In the genomic region with DNA sequence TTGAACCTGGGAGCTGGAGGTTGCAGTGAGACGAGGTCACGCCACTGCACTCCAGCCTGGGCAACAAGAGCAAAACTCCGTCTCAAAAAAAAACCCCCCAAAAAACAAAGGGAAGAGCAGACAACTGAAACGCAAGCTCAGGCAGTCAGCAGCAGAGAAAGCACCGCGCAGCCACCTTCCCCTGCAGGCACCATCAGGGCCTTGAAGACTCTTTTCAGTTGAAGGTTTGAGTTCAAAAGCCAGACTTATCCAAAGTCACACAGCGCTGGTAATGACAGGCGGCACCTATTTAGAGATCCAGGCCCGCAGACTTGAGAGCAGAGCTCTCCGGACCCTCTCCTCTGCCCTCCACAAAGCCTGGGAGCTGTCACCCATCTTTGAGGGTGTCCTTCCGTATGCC, we compare ENCODE assay signal across 25 cellular contexts. TPM values are rescaled to one million over a fixed set of nuclear protein-coding genes. Genes with fewer than 3 reads are reported as not detected.
DNase-seq lines count a peak whose midpoint lies in the region; ATAC-seq, FAIRE-seq and TF ChIP-seq lines count a peak whose summit lies in the region.
"Had no signal": no experiment of that assay in that cellular context is flagged by ENCODE, and none has a peak within 500 bp of the region (broad histone marks: within the 10 kb centered on the region; RNA-seq: fewer than 3 reads in every experiment).

No MANE protein-coding gene starts in this region.

- ATAC-seq in K562: no peak
- no peak for ATAC-seq in GM18519 (IDR thresholded peaks at IDR 0.05; ENCODE audit: low FRiP score, unreplicated experiment)
- ATAC-seq: CD8-positive, alpha-beta T cell; HCT116; HepG2 had no signal

- peaks cover 76% of the 10 kb centered on the region for H3K4me1 ChIP-seq in left ventricle myocardium inferior
- peaks cover 8 to 20% of the 10 kb centered on the region in 2 experiments for H3K4me1 ChIP-seq in K562 (replicated peaks in 1 of 2; ENCODE audit: control insufficient read depth in 2 of 2, insufficient read depth in 2 of 2, low read length in 2 of 2)
- no peaks in the 10 kb centered on the region for H3K4me1 ChIP-seq in prostate gland (replicated peaks)
- peaks cover 0 to 2% of the 10 kb centered on the region in 2 donors for H3K4me1 ChIP-seq in small intestine (ENCODE audit: control insufficient read depth in 2 of 2, insufficient read depth in 1 of 2, low read depth in 1 of 2, low read length in 1 of 2)

- no peak for TF ChIP-seq CTCF in left ventricle myocardium inferior (IDR thresholded peaks at IDR 0.05; ENCODE audit: borderline replicate concordance)
- TF ChIP-seq CTCF in K562 (IDR thresholded peaks at IDR 0.05 in 2 of 3, conservative IDR thresholded peaks at IDR 0.05 in 1 of 3; ENCODE audit: insufficient read depth in 2 of 3, low read depth in 1 of 3, low read length in 3 of 3): no peak
- no peak for TF ChIP-seq CTCF in nephron (IDR thresholded peaks at IDR 0.05; ENCODE audit: unreplicated experiment in 3 of 3)
- TF ChIP-seq CTCF in prostate gland (IDR thresholded peaks at IDR 0.05): no peak

- no peaks in the 10 kb centered on the region for H3K27me3 Mint-ChIP-seq in nephron (ENCODE audit: low read depth)

- POLR2A ChIA-PET in K562 (lab: Yijun Ruan, JAX): interaction anchor here (0.5 to 3.2 kb wide), 5 partner anchors 11 to 108 kb away, joined by 3 to 10 read pairs (median 3); partner anchors contain the start of genes POLR2A and ZBTB4

- no peak for TF ChIP-seq POLR2A in K562 (conservative IDR thresholded peaks at IDR 0.05)
- TF ChIP-seq POLR2A in prostate gland (IDR thresholded peaks at IDR 0.05): no peak

- H3K27ac Mint-ChIP-seq in nephron: peak overlapping the region in 2 of 3 experiments; percentile 27 to 48
- H3K27ac Mint-ChIP-seq: CD8-positive, alpha-beta T cell had no signal

- peaks cover 20% of the 10 kb centered on the region for H3K36me3 Mint-ChIP-seq in nephron (ENCODE audit: low read depth)

- peaks cover 28% of the 10 kb centered on the region for H3K36me3 ChIP-seq in left ventricle myocardium inferior
- peaks cover 22% of the 10 kb centered on the region; the same call in 1 of the 3 replicates for H3K36me3 ChIP-seq in K562 (ENCODE audit: control insufficient read depth, insufficient read depth, low read length)
- H3K36me3 ChIP-seq in prostate gland: peaks cover 4 to 5% of the 10 kb centered on the region in 2 donors
- peaks cover 0 to 7% of the 10 kb centered on the region in 2 donors for H3K36me3 ChIP-seq in small intestine (ENCODE audit: control insufficient read depth in 2 of 2, insufficient read depth in 2 of 2, low read length in 2 of 2)

- H2AFZ ChIP-seq in K562 (ENCODE audit: low read depth, low read length): no peak overlapping the region

- peak overlapping the region in 1 of 2 experiments; percentile 35; a peak in 1 of 4 replicates for H3K9ac ChIP-seq in K562 (ENCODE audit: insufficient read depth in 1 of 2, low read depth in 2 of 2, low read length in 2 of 2)

- no peak overlapping the region for H3K4me2 ChIP-seq in K562 (ENCODE audit: insufficient read depth, low read length)

- in situ Hi-C loops in K562 (cut with MboI): no loop called here

- no peaks in the 10 kb centered on the region for H4K20me1 ChIP-seq in K562 (replicated peaks; ENCODE audit: control insufficient read depth, insufficient read depth, low read length)

- BruUV-seq in K562 (replicated peaks; lab: Mats Ljungman, UMichigan): no TSS peak

- FAIRE-seq in K562 (lab: Jason Lieb, UNC) (no peak), small intestine (lab: Jason Lieb, UNC) (no peak)
- FAIRE-seq: GM12892, HepG2 had no signal

- H3K27ac ChIP-seq in left ventricle myocardium inferior (replicated peaks): peak overlapping the region; percentile 85
- no peak overlapping the region for H3K27ac ChIP-seq in K562 (ENCODE audit: extremely low read depth, low read depth, low read length)
- H3K27ac ChIP-seq in prostate gland: peak overlapping the region in 1 of 2 donors; percentile 33
- H3K27ac ChIP-seq in small intestine (ENCODE audit: low read depth in 1 of 2, low read length in 1 of 2): no peak overlapping the region

- no peak for TF ChIP-seq EP300 in K562 (IDR thresholded peaks at IDR 0.05; ENCODE audit: low read length)

- H3K4me3 ChIP-seq in left ventricle myocardium inferior (no peak overlapping the region), K562 (no peak overlapping the region), prostate gland (no peak overlapping the region), small intestine (ENCODE audit: low read depth in 1 of 2, low read length in 2 of 2) (no peak overlapping the region)
- H3K4me3 ChIP-seq: BLaER1 treated with 17β-estradiol and CSF1 and Interleukin-3, amounts not matched to agents 10 nM and 100 nM had no signal

- H3K27me3 ChIP-seq in left ventricle myocardium inferior (ENCODE audit: low read depth) (no peaks in the 10 kb centered on the region), K562 (ENCODE audit: control insufficient read depth in 2 of 2, insufficient read depth in 2 of 2, low read length in 2 of 2) (no peaks in the 10 kb centered on the region), prostate gland (replicated peaks; ENCODE audit: insufficient read depth) (no peaks in the 10 kb centered on the region), small intestine (ENCODE audit: control insufficient read depth in 2 of 2, insufficient read depth in 2 of 2, low read length in 2 of 2) (no peaks in the 10 kb centered on the region)
- H3K27me3 ChIP-seq: BLaER1 treated with 17β-estradiol and CSF1 and Interleukin-3, amounts not matched to agents 10 nM and 100 nM had no signal

- no peaks in the 10 kb centered on the region for H3K9me3 Mint-ChIP-seq in nephron
- H3K9me3 Mint-ChIP-seq: CD8-positive, alpha-beta T cell had no signal

- peaks cover 9% of the 10 kb centered on the region for H3K4me1 Mint-ChIP-seq in nephron

- DNase-seq in left ventricle myocardium inferior (no peak), cardiac septum (ENCODE audit: low spot score) (no peak), K562 (ENCODE audit: extremely low read depth in 1 of 4, low spot score in 3 of 4) (no peak), ureter (ENCODE audit: low spot score) (peak; percentile 34), prostate gland (ENCODE audit: low spot score) (no peak), small intestine (no peak)
- DNase-seq: Calu3; CD8-positive, alpha-beta T cell; DMS53; EL; GOT3; KG1; NCI-H1105 treated with DMSO at 0.1 percent for 48 hours; NCI-H1694; NCI-H2081 treated with DMSO at 0.1 percent for 48 hours; NCI-H510A; NCI-H82; RPMI8226 had no signal

- H3K9me3 ChIP-seq in left ventricle myocardium inferior (replicated peaks): no peaks in the 10 kb centered on the region
- H3K9me3 ChIP-seq in K562 (replicated peaks; ENCODE audit: control insufficient read depth, insufficient read depth, low read depth, low read length): no peaks in the 10 kb centered on the region
- H3K9me3 ChIP-seq in prostate gland: no peaks in the 10 kb centered on the region
- H3K9me3 ChIP-seq in small intestine (ENCODE audit: control insufficient read depth, low read depth): no peaks in the 10 kb centered on the region
- H3K9me3 ChIP-seq: BLaER1 treated with 17β-estradiol and CSF1 and Interleukin-3, amounts not matched to agents 10 nM and 100 nM had no signal

- no peaks in the 10 kb centered on the region for H3K9me1 ChIP-seq in K562 (ENCODE audit: control insufficient read depth, insufficient read depth, low read length)

- no peak for TF ChIP-seq RAD21 in K562 (CRISPR knock-in tag; conservative IDR thresholded peaks at IDR 0.05 in 1 of 2, IDR thresholded peaks at IDR 0.05 in 1 of 2)

- intact Hi-C loops in left ventricle myocardium inferior (cut with micrococcal nuclease): no loop called here
- intact Hi-C loops in cardiac septum (cut with DNase I): no loop called here
- intact Hi-C loops in K562 (cut with micrococcal nuclease): no loop called here
- intact Hi-C loops in prostate gland (cut with DNase I): no loop called here

- WGBS in K562 (ENCODE audit: insufficient coverage, low coverage, missing lambda C conversion rate): 91% methylated on average over 7 of the region's 11 CpGs
- WGBS in prostate gland: 92% methylated on average over 11 of the region's 11 CpGs
- 93 to 96% (median 95%) methylated on average over 11 of the region's 11 CpGs for WGBS in small intestine, 3 donors

- H3K4me3 Mint-ChIP-seq in nephron: no peak overlapping the region
- H3K4me3 Mint-ChIP-seq: CD8-positive, alpha-beta T cell had no signal

- CTCF ChIA-PET in K562 (lab: Yijun Ruan, JAX; ENCODE audit: low intra/inter-chr PET ratio): no interaction called here

- H3K79me2 ChIP-seq in K562 (ENCODE audit: control insufficient read depth, insufficient read depth, low read length): peaks cover 27% of the 10 kb centered on the region

RNA-seq across cellular contexts. Expression of gene ZBTB4, which starts 11.1 kb away (rescaled TPM):
- total RNA-seq in left ventricle myocardium inferior (63.4 TPM), cardiac septum (69.4 TPM), K562 (2014; rRNA removed) (3.3 and 5.0 TPM in 2 replicates), K562 (2014; rRNA removed; fragmentation: Illumina TruSeq; extraction: Trizol) (2.5 and 2.7 TPM in 2 replicates), K562 (2015; rRNA removed; fragmentation: Illumina TruSeq; extraction: Trizol) (4.0 and 4.2 TPM in 2 replicates), K562 (2021) (6.7 and 6.9 TPM in 2 replicates), ureter (65.5 TPM), prostate gland (10 to 100 TPM; 60.5 to 69.4 TPM)
- total RNA-seq in K562 (2011; cell fraction: chromatin; rRNA removed; ENCODE audit: low replicate concordance): 8.1 and 15.0 TPM in 2 replicates
- 9.2 and 9.7 TPM in 2 replicates for total RNA-seq in K562 (2011; cell fraction: nucleolus; rRNA removed)
- 10.6 and 12.8 TPM in 2 replicates for total RNA-seq in K562 (2011; cell fraction: nucleoplasm; rRNA removed)
- polyA plus RNA-seq in K562 (2011; rRNA removed) (2.5 and 2.7 TPM in 2 replicates), K562 (2014; fragmentation: Illumina TruSeq; extraction: Trizol) (4.5 and 4.9 TPM in 2 replicates), K562 (2014; fragmentation: Nextera tagmentation; extraction: Ambion mirVana) (1 to 10 TPM in 1 of 2 experiments, under 1 TPM in 1; 0.92 to 1.1 TPM), K562 (2014; rRNA removed) (4.0 and 4.7 TPM in 2 replicates), small intestine (10 to 100 TPM in 1 of 3 donors, 1 to 10 TPM in 2; 7.6 to 15.9 (median 8.9) TPM)
- 2.8 TPM in 2 replicates for polyA plus RNA-seq in K562 (2011; cell fraction: cytosol; rRNA removed)
- 9.9 and 13.7 TPM in 2 replicates for polyA plus RNA-seq in K562 (2011; cell fraction: nucleus; rRNA removed)
- 3.8 and 4.1 TPM in 2 replicates for polyA plus RNA-seq in K562 (2012)
- 3.3 and 3.5 TPM in 2 replicates for polyA minus RNA-seq in K562 (2011; rRNA and poly(A)+ RNA removed)
- polyA minus RNA-seq in K562 (2011; cell fraction: cytosol; rRNA and poly(A)+ RNA removed): 2.0 and 2.7 TPM in 2 replicates
- polyA minus RNA-seq in K562 (2011; cell fraction: nucleus; rRNA and poly(A)+ RNA removed): 4.6 and 6.0 TPM in 2 replicates

RNA-seq across cellular contexts. Expression of gene SLC35G6, which starts 13.0 kb away (rescaled TPM):
- not detected for total RNA-seq in left ventricle myocardium inferior
- total RNA-seq in cardiac septum: not detected
- total RNA-seq in K562 (2011; cell fraction: chromatin; rRNA removed; ENCODE audit: low replicate concordance): not detected in 2 replicates
- total RNA-seq in K562 (2011; cell fraction: nucleolus; rRNA removed): not detected in 2 replicates
- not detected in 2 replicates for total RNA-seq in K562 (2011; cell fraction: nucleoplasm; rRNA removed)
- total RNA-seq in K562 (2014; rRNA removed): not detected in 2 replicates
- not detected in 2 replicates for total RNA-seq in K562 (2014; rRNA removed; fragmentation: Illumina TruSeq; extraction: Trizol)
- not detected in 2 replicates for total RNA-seq in K562 (2015; rRNA removed; fragmentation: Illumina TruSeq; extraction: Trizol)
- not detected in 2 replicates for total RNA-seq in K562 (2021)
- not detected in 2 replicates for polyA plus RNA-seq in K562 (2011; rRNA removed)
- not detected in 2 replicates for polyA plus RNA-seq in K562 (2011; cell fraction: cytosol; rRNA removed)
- polyA plus RNA-seq in K562 (2011; cell fraction: nucleus; rRNA removed): not detected in 2 replicates
- polyA plus RNA-seq in K562 (2012): 0.14 TPM in 1 of 2 replicates, not detected in the other
- not detected in 2 replicates for polyA plus RNA-seq in K562 (2014; fragmentation: Illumina TruSeq; extraction: Trizol)
- polyA plus RNA-seq in K562 (2014; fragmentation: Nextera tagmentation; extraction: Ambion mirVana): not detected
- not detected in 2 replicates for polyA plus RNA-seq in K562 (2014; rRNA removed)
- not detected in 2 replicates for polyA minus RNA-seq in K562 (2011; rRNA and poly(A)+ RNA removed)
- not detected in 2 replicates for polyA minus RNA-seq in K562 (2011; cell fraction: cytosol; rRNA and poly(A)+ RNA removed)
- polyA minus RNA-seq in K562 (2011; cell fraction: nucleus; rRNA and poly(A)+ RNA removed): not detected in 2 replicates
- total RNA-seq in ureter: not detected
- total RNA-seq in prostate gland: not detected
- not detected for polyA plus RNA-seq in small intestine
- total RNA-seq: A673; Calu3; CD8-positive, alpha-beta T cell had no signal
- polyA plus RNA-seq: HepG2 had no signal

RNA-seq across cellular contexts. Expression of gene POLR2A, which starts 15.9 kb away (rescaled TPM):
- total RNA-seq in left ventricle myocardium inferior: 38.7 TPM
- 56.4 TPM for total RNA-seq in cardiac septum
- total RNA-seq in K562 (2011; cell fraction: chromatin; rRNA removed; ENCODE audit: low replicate concordance): 324 and 608 TPM in 2 replicates
- total RNA-seq in K562 (2011; cell fraction: nucleolus; rRNA removed): 252 and 283 TPM in 2 replicates
- 236 and 241 TPM in 2 replicates for total RNA-seq in K562 (2011; cell fraction: nucleoplasm; rRNA removed)
- 31.7 and 32.1 TPM in 2 replicates for total RNA-seq in K562 (2014; rRNA removed)
- 9.0 and 12.4 TPM in 2 replicates for total RNA-seq in K562 (2014; rRNA removed; fragmentation: Illumina TruSeq; extraction: Trizol)
- 9.6 and 15.4 TPM in 2 replicates for total RNA-seq in K562 (2015; rRNA removed; fragmentation: Illumina TruSeq; extraction: Trizol)
- total RNA-seq in K562 (2021): 97.6 and 109 TPM in 2 replicates
- polyA plus RNA-seq in K562 (2011; rRNA removed): 8.7 and 13.6 TPM in 2 replicates
- polyA plus RNA-seq in K562 (2011; cell fraction: cytosol; rRNA removed): 10.8 and 13.4 TPM in 2 replicates
- polyA plus RNA-seq in K562 (2011; cell fraction: nucleus; rRNA removed): 56.5 and 68.4 TPM in 2 replicates
- polyA plus RNA-seq in K562 (2012): 46.0 and 58.3 TPM in 2 replicates
- polyA plus RNA-seq in K562 (2014; fragmentation: Illumina TruSeq; extraction: Trizol): 52.5 and 55.6 TPM in 2 replicates
- polyA plus RNA-seq in K562 (2014; fragmentation: Nextera tagmentation; extraction: Ambion mirVana): 1 to 10 TPM; 1.3 to 1.5 TPM
- polyA plus RNA-seq in K562 (2014; rRNA removed): 20.9 and 23.9 TPM in 2 replicates
- 63.4 and 72.9 TPM in 2 replicates for polyA minus RNA-seq in K562 (2011; rRNA and poly(A)+ RNA removed)
- 117 and 140 TPM in 2 replicates for polyA minus RNA-seq in K562 (2011; cell fraction: cytosol; rRNA and poly(A)+ RNA removed)
- 66.5 and 98.3 TPM in 2 replicates for polyA minus RNA-seq in K562 (2011; cell fraction: nucleus; rRNA and poly(A)+ RNA removed)
- total RNA-seq in ureter: 151 TPM
- total RNA-seq in prostate gland: 100 to 1,000 TPM in 1 of 2 donors, 10 to 100 TPM in 1; 79.7 to 217 TPM
- 10 to 100 TPM in 2 of 3 donors, 1 to 10 TPM in 1; 10.0 to 28.7 (median 13.0) TPM for polyA plus RNA-seq in small intestine

RNA-seq across cellular contexts. Expression of gene CHRNB1, which starts 23.4 kb away (rescaled TPM):
- total RNA-seq in left ventricle myocardium inferior (8.7 TPM), cardiac septum (9.9 TPM), K562 (2014; rRNA removed) (4.7 and 5.0 TPM in 2 replicates), K562 (2014; rRNA removed; fragmentation: Illumina TruSeq; extraction: Trizol) (4.8 and 5.1 TPM in 2 replicates), K562 (2015; rRNA removed; fragmentation: Illumina TruSeq; extraction: Trizol) (6.3 and 6.6 TPM in 2 replicates), K562 (2021) (4.5 and 4.9 TPM in 2 replicates), ureter (6.8 TPM), prostate gland (10 to 100 TPM in 1 of 2 donors, 1 to 10 TPM in 1; 6.9 to 10.4 TPM)
- total RNA-seq in K562 (2011; cell fraction: chromatin; rRNA removed; ENCODE audit: low replicate concordance): 8.4 and 14.2 TPM in 2 replicates
- 9.3 and 9.7 TPM in 2 replicates for total RNA-seq in K562 (2011; cell fraction: nucleolus; rRNA removed)
- 10.6 and 13.7 TPM in 2 replicates for total RNA-seq in K562 (2011; cell fraction: nucleoplasm; rRNA removed)
- polyA plus RNA-seq in K562 (2011; rRNA removed) (7.5 and 7.6 TPM in 2 replicates), K562 (2014; fragmentation: Illumina TruSeq; extraction: Trizol) (11.5 and 12.3 TPM in 2 replicates), K562 (2014; fragmentation: Nextera tagmentation; extraction: Ambion mirVana) (10 to 100 TPM in 1 of 2 experiments, 1 to 10 TPM in 1; 8.2 to 11.3 TPM), K562 (2014; rRNA removed) (6.8 and 7.9 TPM in 2 replicates), small intestine (10 to 100 TPM in 2 of 3 donors, 1 to 10 TPM in 1; 8.4 to 11.9 (median 10.5) TPM)
- polyA plus RNA-seq in K562 (2011; cell fraction: cytosol; rRNA removed): 12.9 and 14.1 TPM in 2 replicates
- polyA plus RNA-seq in K562 (2011; cell fraction: nucleus; rRNA removed): 5.5 and 7.4 TPM in 2 replicates
- polyA plus RNA-seq in K562 (2012): 10.8 and 11.7 TPM in 2 replicates
- polyA minus RNA-seq in K562 (2011; rRNA and poly(A)+ RNA removed): 3.7 and 4.7 TPM in 2 replicates
- 2.6 and 2.8 TPM in 2 replicates for polyA minus RNA-seq in K562 (2011; cell fraction: cytosol; rRNA and poly(A)+ RNA removed)
- 2.2 and 3.1 TPM in 2 replicates for polyA minus RNA-seq in K562 (2011; cell fraction: nucleus; rRNA and poly(A)+ RNA removed)

RNA-seq across cellular contexts. Expression of gene FGF11, which starts 29.0 kb away (rescaled TPM):
- 6.5 TPM for total RNA-seq in left ventricle myocardium inferior
- 3.9 TPM for total RNA-seq in cardiac septum
- 5.6 and 12.1 TPM in 2 replicates for total RNA-seq in K562 (2011; cell fraction: chromatin; rRNA removed; ENCODE audit: low replicate concordance)
- total RNA-seq in K562 (2011; cell fraction: nucleolus; rRNA removed): 6.7 and 7.5 TPM in 2 replicates
- 7.7 and 14.8 TPM in 2 replicates for total RNA-seq in K562 (2011; cell fraction: nucleoplasm; rRNA removed)
- total RNA-seq in K562 (2014; rRNA removed): 3.0 and 3.5 TPM in 2 replicates
- total RNA-seq in K562 (2014; rRNA removed; fragmentation: Illumina TruSeq; extraction: Trizol): 2.7 and 3.2 TPM in 2 replicates
- total RNA-seq in K562 (2015; rRNA removed; fragmentation: Illumina TruSeq; extraction: Trizol): 2.2 and 3.3 TPM in 2 replicates
- 4.4 and 5.8 TPM in 2 replicates for total RNA-seq in K562 (2021)
- polyA plus RNA-seq in K562 (2011; rRNA removed): 4.7 and 10.4 TPM in 2 replicates
- polyA plus RNA-seq in K562 (2011; cell fraction: cytosol; rRNA removed): 5.5 and 8.1 TPM in 2 replicates
- polyA plus RNA-seq in K562 (2011; cell fraction: nucleus; rRNA removed): 23.3 and 26.0 TPM in 2 replicates
- polyA plus RNA-seq in K562 (2012): 6.5 and 7.3 TPM in 2 replicates
- polyA plus RNA-seq in K562 (2014; fragmentation: Illumina TruSeq; extraction: Trizol): 6.1 and 7.5 TPM in 2 replicates
- 1 to 10 TPM; 1.2 to 1.4 TPM for polyA plus RNA-seq in K562 (2014; fragmentation: Nextera tagmentation; extraction: Ambion mirVana)
- polyA plus RNA-seq in K562 (2014; rRNA removed): 3.2 and 3.4 TPM in 2 replicates
- 2.2 and 3.4 TPM in 2 replicates for polyA minus RNA-seq in K562 (2011; rRNA and poly(A)+ RNA removed)
- polyA minus RNA-seq in K562 (2011; cell fraction: cytosol; rRNA and poly(A)+ RNA removed): 1.9 and 3.9 TPM in 2 replicates
- 2.7 and 5.2 TPM in 2 replicates for polyA minus RNA-seq in K562 (2011; cell fraction: nucleus; rRNA and poly(A)+ RNA removed)
- 3.5 TPM for total RNA-seq in ureter
- total RNA-seq in prostate gland: 1 to 10 TPM; 1.2 to 4.2 TPM
- under 1 TPM in 1 of 3 donors, not detected in 2; 0.61 TPM for polyA plus RNA-seq in small intestine
